Comparison of ENCODE assay signal across 12 cellular contexts in the genomic region with DNA sequence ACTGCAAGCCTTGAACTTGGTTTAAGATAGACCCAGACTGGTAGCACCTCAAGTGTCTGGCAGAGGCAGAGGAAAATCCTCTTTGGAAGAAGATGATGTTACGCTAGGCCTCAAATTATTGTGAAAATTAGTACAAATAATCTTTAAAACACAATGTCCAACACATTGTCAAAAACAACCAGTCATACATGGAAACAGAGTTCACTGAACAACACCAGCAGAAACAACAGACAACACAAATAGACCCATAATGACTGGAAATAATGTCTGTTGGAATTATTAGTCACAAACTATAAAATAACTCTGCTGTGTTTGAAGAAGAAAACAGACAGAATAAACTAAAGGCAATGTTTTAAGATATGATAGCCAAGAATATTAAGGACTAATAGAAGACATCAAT. TPM values are rescaled to one million over a fixed set of nuclear protein-coding genes. Genes with fewer than 3 reads are reported as not detected.
"Had no signal": no experiment of that assay in that cellular context is flagged by ENCODE, and none has a peak within 500 bp of the region (broad histone marks: within the 10 kb centered on the region; RNA-seq: fewer than 3 reads in every experiment).

No MANE protein-coding gene starts in this region.

- ATAC-seq: GM23338, HepG2 had no signal

- FAIRE-seq: H1, H54, HepG2 had no signal

- H3K27ac ChIP-seq: HL-60, KMS-11 had no signal

- DNase-seq: H9, HCEC 1CT, HFFc6, Karpas-422, KBM-7 had no signal

- H3K4me3 ChIP-seq: GM23338 had no signal

RNA-seq across cellular contexts. Expression of a gene that starts 15.4 kb away (rescaled TPM):
- polyA plus RNA-seq: GM23338, H1, HepG2, IgD-negative memory B cell had no signal
